2 cellular contexts compared by ENCODE assay signal in the genomic region with DNA sequence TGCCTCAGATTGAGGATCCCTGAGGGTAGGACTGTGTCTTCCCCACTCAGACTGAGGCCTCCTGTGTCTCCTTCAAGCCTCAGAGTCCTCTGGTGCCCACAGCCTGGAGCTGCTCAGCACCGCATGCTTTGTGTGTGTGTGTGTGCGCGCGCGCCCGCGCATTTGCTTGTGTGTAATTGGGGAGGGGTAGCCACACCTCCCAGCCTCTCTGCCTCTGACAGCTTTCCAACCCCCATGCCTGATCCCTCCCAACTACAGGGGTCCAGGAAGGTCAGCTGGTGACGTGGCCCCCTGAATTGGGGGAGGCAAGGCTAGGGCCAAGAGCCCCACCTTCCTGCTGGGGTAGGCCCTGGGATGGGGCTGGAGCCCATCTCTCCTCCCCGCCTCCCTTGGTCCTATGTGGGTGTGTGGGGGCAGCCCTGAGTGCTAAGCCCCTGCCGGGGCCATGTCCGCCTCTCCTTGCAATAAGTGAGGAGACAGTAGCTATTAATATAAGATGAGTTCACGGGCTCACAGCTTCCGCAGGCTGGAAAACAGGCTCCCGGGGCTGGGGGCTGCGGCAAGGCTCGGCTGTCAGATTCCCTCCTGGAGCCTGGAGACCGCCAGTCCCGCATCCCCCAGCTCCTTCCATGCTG.
A peak's percentile ranks its signal among the peaks of the same experiment; 100 is the strongest.
TF ChIP-seq lines count a peak whose summit lies in the region.

No MANE protein-coding gene starts in this region.

TF ChIP-seq in HEK293, 187 proteins besides CTCF, POLR2A, EP300 and RAD21:
- TF ChIP-seq, protein P1, sequence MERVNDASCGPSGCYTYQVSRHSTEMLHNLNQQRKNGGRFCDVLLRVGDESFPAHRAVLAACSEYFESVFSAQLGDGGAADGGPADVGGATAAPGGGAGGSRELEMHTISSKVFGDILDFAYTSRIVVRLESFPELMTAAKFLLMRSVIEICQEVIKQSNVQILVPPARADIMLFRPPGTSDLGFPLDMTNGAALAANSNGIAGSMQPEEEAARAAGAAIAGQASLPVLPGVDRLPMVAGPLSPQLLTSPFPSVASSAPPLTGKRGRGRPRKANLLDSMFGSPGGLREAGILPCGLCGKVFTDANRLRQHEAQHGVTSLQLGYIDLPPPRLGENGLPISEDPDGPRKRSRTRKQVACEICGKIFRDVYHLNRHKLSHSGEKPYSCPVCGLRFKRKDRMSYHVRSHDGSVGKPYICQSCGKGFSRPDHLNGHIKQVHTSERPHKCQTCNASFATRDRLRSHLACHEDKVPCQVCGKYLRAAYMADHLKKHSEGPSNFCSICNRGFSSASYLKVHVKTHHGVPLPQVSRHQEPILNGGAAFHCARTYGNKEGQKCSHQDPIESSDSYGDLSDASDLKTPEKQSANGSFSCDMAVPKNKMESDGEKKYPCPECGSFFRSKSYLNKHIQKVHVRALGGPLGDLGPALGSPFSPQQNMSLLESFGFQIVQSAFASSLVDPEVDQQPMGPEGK (tag by site-specific recombination; IDR thresholded peaks at IDR 0.05): no peak; the same call in 1 of the 2 replicates
- 0 out of 2 replicates have a peak, but pooled peaks have one; percentile 9 for TF ChIP-seq EGR2 (tag by site-specific recombination; IDR thresholded peaks at IDR 0.05; ENCODE audit: low read depth)
- peak; percentile 58 for TF ChIP-seq ZFHX2 (tag by site-specific recombination; conservative IDR thresholded peaks at IDR 0.05)

TF ChIP-seq in K562, 482 proteins besides CTCF, POLR2A, EP300 and RAD21:
- no peak for TF ChIP-seq LCOR (CRISPR knock-in tag; IDR thresholded peaks at IDR 0.05)
- TF ChIP-seq ZFPM2 (CRISPR knock-in tag; IDR thresholded peaks at IDR 0.05): no peak
- TF ChIP-seq, protein P2, sequence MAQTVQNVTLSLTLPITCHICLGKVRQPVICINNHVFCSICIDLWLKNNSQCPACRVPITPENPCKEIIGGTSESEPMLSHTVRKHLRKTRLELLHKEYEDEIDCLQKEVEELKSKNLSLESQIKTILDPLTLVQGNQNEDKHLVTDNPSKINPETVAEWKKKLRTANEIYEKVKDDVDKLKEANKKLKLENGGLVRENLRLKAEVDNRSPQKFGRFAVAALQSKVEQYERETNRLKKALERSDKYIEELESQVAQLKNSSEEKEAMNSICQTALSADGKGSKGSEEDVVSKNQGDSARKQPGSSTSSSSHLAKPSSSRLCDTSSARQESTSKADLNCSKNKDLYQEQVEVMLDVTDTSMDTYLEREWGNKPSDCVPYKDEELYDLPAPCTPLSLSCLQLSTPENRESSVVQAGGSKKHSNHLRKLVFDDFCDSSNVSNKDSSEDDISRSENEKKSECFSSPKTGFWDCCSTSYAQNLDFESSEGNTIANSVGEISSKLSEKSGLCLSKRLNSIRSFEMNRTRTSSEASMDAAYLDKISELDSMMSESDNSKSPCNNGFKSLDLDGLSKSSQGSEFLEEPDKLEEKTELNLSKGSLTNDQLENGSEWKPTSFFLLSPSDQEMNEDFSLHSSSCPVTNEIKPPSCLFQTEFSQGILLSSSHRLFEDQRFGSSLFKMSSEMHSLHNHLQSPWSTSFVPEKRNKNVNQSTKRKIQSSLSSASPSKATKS (CRISPR knock-in tag; IDR thresholded peaks at IDR 0.05): no peak
- TF ChIP-seq FOXA1 (IDR thresholded peaks at IDR 0.05; ENCODE audit: borderline replicate concordance): no peak
- TF ChIP-seq, protein P3, sequence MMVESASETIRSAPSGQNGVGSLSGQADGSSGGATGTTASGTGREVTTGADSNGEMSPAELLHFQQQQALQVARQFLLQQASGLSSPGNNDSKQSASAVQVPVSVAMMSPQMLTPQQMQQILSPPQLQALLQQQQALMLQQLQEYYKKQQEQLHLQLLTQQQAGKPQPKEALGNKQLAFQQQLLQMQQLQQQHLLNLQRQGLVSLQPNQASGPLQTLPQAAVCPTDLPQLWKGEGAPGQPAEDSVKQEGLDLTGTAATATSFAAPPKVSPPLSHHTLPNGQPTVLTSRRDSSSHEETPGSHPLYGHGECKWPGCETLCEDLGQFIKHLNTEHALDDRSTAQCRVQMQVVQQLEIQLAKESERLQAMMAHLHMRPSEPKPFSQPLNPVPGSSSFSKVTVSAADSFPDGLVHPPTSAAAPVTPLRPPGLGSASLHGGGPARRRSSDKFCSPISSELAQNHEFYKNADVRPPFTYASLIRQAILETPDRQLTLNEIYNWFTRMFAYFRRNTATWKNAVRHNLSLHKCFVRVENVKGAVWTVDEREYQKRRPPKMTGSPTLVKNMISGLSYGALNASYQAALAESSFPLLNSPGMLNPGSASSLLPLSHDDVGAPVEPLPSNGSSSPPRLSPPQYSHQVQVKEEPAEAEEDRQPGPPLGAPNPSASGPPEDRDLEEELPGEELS (CRISPR knock-in tag; IDR thresholded peaks at IDR 0.05; ENCODE audit: borderline replicate concordance): 0 out of 2 replicates have a peak, but pooled peaks have one; percentile 12
- TF ChIP-seq, protein P4, sequence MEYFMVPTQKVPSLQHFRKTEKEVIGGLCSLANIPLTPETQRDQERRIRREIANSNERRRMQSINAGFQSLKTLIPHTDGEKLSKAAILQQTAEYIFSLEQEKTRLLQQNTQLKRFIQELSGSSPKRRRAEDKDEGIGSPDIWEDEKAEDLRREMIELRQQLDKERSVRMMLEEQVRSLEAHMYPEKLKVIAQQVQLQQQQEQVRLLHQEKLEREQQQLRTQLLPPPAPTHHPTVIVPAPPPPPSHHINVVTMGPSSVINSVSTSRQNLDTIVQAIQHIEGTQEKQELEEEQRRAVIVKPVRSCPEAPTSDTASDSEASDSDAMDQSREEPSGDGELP (CRISPR knock-in tag; IDR thresholded peaks at IDR 0.05; ENCODE audit: borderline replicate concordance): no peak
- TF ChIP-seq ETV1 (tag; conservative IDR thresholded peaks at IDR 0.05; ENCODE audit: low read depth): no peak
- peak; percentile 84 for TF ChIP-seq RBM22 (IDR thresholded peaks at IDR 0.05; ENCODE audit: low read depth, low read length, poor library complexity, severe bottlenecking)
- no peak for TF ChIP-seq MED1 (CRISPR knock-in tag; IDR thresholded peaks at IDR 0.05; ENCODE audit: borderline replicate concordance)
- TF ChIP-seq, protein P5, sequence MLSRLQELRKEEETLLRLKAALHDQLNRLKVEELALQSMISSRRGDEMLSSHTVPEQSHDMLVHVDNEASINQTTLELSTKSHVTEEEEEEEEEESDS (CRISPR knock-in tag; IDR thresholded peaks at IDR 0.05): no peak
- TF ChIP-seq CAMTA2 (CRISPR knock-in tag; conservative IDR thresholded peaks at IDR 0.05): no peak
- peak; percentile 73 for TF ChIP-seq POLR2G (IDR thresholded peaks at IDR 0.05; ENCODE audit: low read depth, low read length)
- TF ChIP-seq, protein P6, sequence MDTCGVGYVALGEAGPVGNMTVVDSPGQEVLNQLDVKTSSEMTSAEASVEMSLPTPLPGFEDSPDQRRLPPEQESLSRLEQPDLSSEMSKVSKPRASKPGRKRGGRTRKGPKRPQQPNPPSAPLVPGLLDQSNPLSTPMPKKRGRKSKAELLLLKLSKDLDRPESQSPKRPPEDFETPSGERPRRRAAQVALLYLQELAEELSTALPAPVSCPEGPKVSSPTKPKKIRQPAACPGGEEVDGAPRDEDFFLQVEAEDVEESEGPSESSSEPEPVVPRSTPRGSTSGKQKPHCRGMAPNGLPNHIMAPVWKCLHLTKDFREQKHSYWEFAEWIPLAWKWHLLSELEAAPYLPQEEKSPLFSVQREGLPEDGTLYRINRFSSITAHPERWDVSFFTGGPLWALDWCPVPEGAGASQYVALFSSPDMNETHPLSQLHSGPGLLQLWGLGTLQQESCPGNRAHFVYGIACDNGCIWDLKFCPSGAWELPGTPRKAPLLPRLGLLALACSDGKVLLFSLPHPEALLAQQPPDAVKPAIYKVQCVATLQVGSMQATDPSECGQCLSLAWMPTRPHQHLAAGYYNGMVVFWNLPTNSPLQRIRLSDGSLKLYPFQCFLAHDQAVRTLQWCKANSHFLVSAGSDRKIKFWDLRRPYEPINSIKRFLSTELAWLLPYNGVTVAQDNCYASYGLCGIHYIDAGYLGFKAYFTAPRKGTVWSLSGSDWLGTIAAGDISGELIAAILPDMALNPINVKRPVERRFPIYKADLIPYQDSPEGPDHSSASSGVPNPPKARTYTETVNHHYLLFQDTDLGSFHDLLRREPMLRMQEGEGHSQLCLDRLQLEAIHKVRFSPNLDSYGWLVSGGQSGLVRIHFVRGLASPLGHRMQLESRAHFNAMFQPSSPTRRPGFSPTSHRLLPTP (IDR thresholded peaks at IDR 0.05; ENCODE audit: borderline replicate concordance, extremely low read depth, insufficient read length): no peak
- no peak for TF ChIP-seq FOXM1 (IDR thresholded peaks at IDR 0.05; ENCODE audit: low read depth)
- TF ChIP-seq FOXM1 (CRISPR knock-in tag; IDR thresholded peaks at IDR 0.05; ENCODE audit: low read depth): 0 out of 2 replicates have a peak, but pooled peaks have one; percentile 45
- TF ChIP-seq, protein P7, sequence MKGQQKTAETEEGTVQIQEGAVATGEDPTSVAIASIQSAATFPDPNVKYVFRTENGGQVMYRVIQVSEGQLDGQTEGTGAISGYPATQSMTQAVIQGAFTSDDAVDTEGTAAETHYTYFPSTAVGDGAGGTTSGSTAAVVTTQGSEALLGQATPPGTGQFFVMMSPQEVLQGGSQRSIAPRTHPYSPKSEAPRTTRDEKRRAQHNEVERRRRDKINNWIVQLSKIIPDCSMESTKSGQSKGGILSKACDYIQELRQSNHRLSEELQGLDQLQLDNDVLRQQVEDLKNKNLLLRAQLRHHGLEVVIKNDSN (CRISPR knock-in tag; IDR thresholded peaks at IDR 0.05): 0 out of 2 replicates have a peak, but pooled peaks have one; percentile 7
- no peak for TF ChIP-seq GABPB1 (CRISPR knock-in tag; IDR thresholded peaks at IDR 0.05)
- no peak for TF ChIP-seq MYNN (IDR thresholded peaks at IDR 0.05)
- TF ChIP-seq MYNN (CRISPR knock-in tag; IDR thresholded peaks at IDR 0.05): no peak
- TF ChIP-seq POLR2B (IDR thresholded peaks at IDR 0.05; ENCODE audit: low read depth, partially characterized antibody): no peak
- TF ChIP-seq, protein P8, sequence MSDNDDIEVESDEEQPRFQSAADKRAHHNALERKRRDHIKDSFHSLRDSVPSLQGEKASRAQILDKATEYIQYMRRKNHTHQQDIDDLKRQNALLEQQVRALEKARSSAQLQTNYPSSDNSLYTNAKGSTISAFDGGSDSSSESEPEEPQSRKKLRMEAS (CRISPR knock-in tag; IDR thresholded peaks at IDR 0.05): peak; percentile 21
- TF ChIP-seq FOSL1 (tag; conservative IDR thresholded peaks at IDR 0.05): no peak
TF ChIP-seq in K562: peak in this region for 6.
